Comparison of ENCODE assay signal across 20 cellular contexts in the genomic region with DNA sequence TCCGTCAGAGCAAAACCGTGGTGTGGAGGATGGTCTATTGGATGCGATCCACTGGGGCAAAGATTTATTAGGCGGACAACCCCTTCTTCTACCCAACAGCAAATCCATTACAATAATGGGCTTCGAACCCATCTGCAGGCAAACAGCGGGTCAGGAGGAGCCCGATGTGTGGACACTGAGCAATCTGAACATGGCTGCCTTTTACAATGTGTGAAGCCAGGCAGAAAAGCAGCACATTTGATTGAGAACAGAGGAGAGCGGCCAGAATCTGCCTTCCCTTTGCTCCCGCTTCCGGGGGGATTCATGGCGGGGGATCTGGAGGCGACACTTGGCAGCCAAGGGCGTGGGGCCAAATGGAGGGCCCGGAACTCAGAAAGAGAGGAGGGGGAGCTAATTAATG.
DNase-seq lines count a peak whose midpoint lies in the region; ATAC-seq, FAIRE-seq and TF ChIP-seq lines count a peak whose summit lies in the region.
"Had no signal": no experiment of that assay in that cellular context is flagged by ENCODE, and none has a peak within 500 bp of the region (broad histone marks: within the 10 kb centered on the region; RNA-seq: fewer than 3 reads in every experiment).

No MANE protein-coding gene starts in this region.

- H3K9ac ChIP-seq in astrocyte (ENCODE audit: low read length) = no peak overlapping the region
- no peak overlapping the region for H3K9ac ChIP-seq in neural progenitor cell

- H3K4me1 ChIP-seq in astrocyte (ENCODE audit: insufficient read depth, low read length) = peaks cover 3% of the 10 kb centered on the region
- H3K4me1 ChIP-seq in neural progenitor cell = peaks cover 36% of the 10 kb centered on the region

- DNase-seq in astrocyte (ENCODE audit: low read depth) (no peak), left kidney (ENCODE audit: low read depth, low spot score) (peak; percentile 58), neural progenitor cell (ENCODE audit: low spot score) (peak; percentile 70), NCI-H226 (no peak), anterior cingulate cortex (lab: John Stamatoyannopoulos, UW) (no peak)
- DNase-seq: C1 segment of cervical spinal cord; Calu3; CD4-positive, alpha-beta memory T cell; COR-L47; DMS53; DMS79 treated with DMSO at 0.1 percent for 48 hours; GF-D8; GOT3; H7; HCEC 1CT had no signal

- H3K27ac ChIP-seq in astrocyte (ENCODE audit: low read depth, low read length) (no peak overlapping the region), neural progenitor cell (no peak overlapping the region)

- peaks cover 17% of the 10 kb centered on the region for H3F3A ChIP-seq in neural progenitor cell (ENCODE audit: low read depth)

- H3K27ac Mint-ChIP-seq in astrocyte (ENCODE audit: unreplicated experiment) (no peak overlapping the region), brain (peak overlapping the region in 3 of 5 experiments; percentile 8 to 79 (median 73)), neural progenitor cell (no peak overlapping the region)

- H3K36me3 Mint-ChIP-seq in astrocyte (ENCODE audit: low read depth, unreplicated experiment) = no peaks in the 10 kb centered on the region
- no peaks in the 10 kb centered on the region for H3K36me3 Mint-ChIP-seq in brain
- H3K36me3 Mint-ChIP-seq in neural progenitor cell = no peaks in the 10 kb centered on the region
- H3K36me3 Mint-ChIP-seq: CD4-positive, alpha-beta memory T cell had no signal

- H3K4me1 Mint-ChIP-seq in astrocyte (ENCODE audit: low read depth, unreplicated experiment) = peaks cover 14% of the 10 kb centered on the region
- peaks cover 28% of the 10 kb centered on the region for H3K4me1 Mint-ChIP-seq in brain
- peaks cover 32% of the 10 kb centered on the region for H3K4me1 Mint-ChIP-seq in neural progenitor cell
- H3K4me1 Mint-ChIP-seq: CD4-positive, alpha-beta memory T cell had no signal

- H3K4me3 ChIP-seq in astrocyte (ENCODE audit: insufficient read depth, low read depth, low read length) (no peak overlapping the region), neural progenitor cell (no peak overlapping the region)

- peak overlapping the region; percentile 34 for H2AFZ ChIP-seq in astrocyte (ENCODE audit: low read depth, low read length)
- H2AFZ ChIP-seq in neural progenitor cell (replicated peaks) = no peak overlapping the region

- H4K20me1 ChIP-seq in astrocyte (ENCODE audit: insufficient read depth, low read length) (no peaks in the 10 kb centered on the region), neural progenitor cell (ENCODE audit: low read depth) (no peaks in the 10 kb centered on the region)

- H3K27me3 Mint-ChIP-seq in astrocyte (ENCODE audit: low read depth, unreplicated experiment) (peaks cover 5% of the 10 kb centered on the region), brain (peaks cover 20% of the 10 kb centered on the region), neural progenitor cell (ENCODE audit: insufficient read depth, low read depth) (peaks cover 11% of the 10 kb centered on the region)
- H3K27me3 Mint-ChIP-seq: CD4-positive, alpha-beta memory T cell had no signal

- H3K27me3 ChIP-seq in astrocyte (ENCODE audit: insufficient read depth, low read length) (peaks cover 3% of the 10 kb centered on the region), neural progenitor cell (no peaks in the 10 kb centered on the region)

- ATAC-seq in GM21619 (IDR thresholded peaks at IDR 0.05; ENCODE audit: unreplicated experiment) (no peak), HG02798 (IDR thresholded peaks at IDR 0.05; ENCODE audit: poor library complexity, unreplicated experiment) (no peak)

- no peak for TF ChIP-seq CTCF in astrocyte (IDR thresholded peaks at IDR 0.05; ENCODE audit: insufficient read depth, low read depth, low read length)
- TF ChIP-seq CTCF in brain (conservative IDR thresholded peaks at IDR 0.05) = no peak
- no peak for TF ChIP-seq CTCF in neural progenitor cell (IDR thresholded peaks at IDR 0.05)

- no peak for FAIRE-seq in astrocyte (lab: Jason Lieb, UNC)
- FAIRE-seq: GM12891, GM18507 had no signal

- H3K4me2 ChIP-seq in astrocyte (ENCODE audit: low read length) (no peak overlapping the region), neural progenitor cell (peak overlapping the region; percentile 41)

- H3K79me2 ChIP-seq in astrocyte (ENCODE audit: insufficient read depth, low read length) = no peaks in the 10 kb centered on the region
- H3K79me2 ChIP-seq in neural progenitor cell (ENCODE audit: low read depth) = no peaks in the 10 kb centered on the region

- H3K4me3 Mint-ChIP-seq in astrocyte (ENCODE audit: unreplicated experiment) (no peak overlapping the region), brain (peak overlapping the region in 1 of 5 experiments; percentile 11), neural progenitor cell (no peak overlapping the region)
- H3K4me3 Mint-ChIP-seq: CD4-positive, alpha-beta memory T cell had no signal

- no peaks in the 10 kb centered on the region for H3K36me3 ChIP-seq in astrocyte (ENCODE audit: insufficient read depth, low read length)
- H3K36me3 ChIP-seq in neural progenitor cell = no peaks in the 10 kb centered on the region

- no peaks in the 10 kb centered on the region for H3K9me3 ChIP-seq in astrocyte (ENCODE audit: insufficient read depth, low read depth, low read length)
- H3K9me3 ChIP-seq in neural progenitor cell (ENCODE audit: low read depth) = no peaks in the 10 kb centered on the region

- H3K9me3 Mint-ChIP-seq in astrocyte (ENCODE audit: unreplicated experiment) = no peaks in the 10 kb centered on the region
- peaks cover 0 to 10% (median 4%) of the 10 kb centered on the region in 5 experiments for H3K9me3 Mint-ChIP-seq in brain
- peaks cover 3% of the 10 kb centered on the region for H3K9me3 Mint-ChIP-seq in neural progenitor cell

Comparison
In these comparisons a context has a peak if more than half of its experiments do, and no peak if none do; other contexts are left out.
1. DNase-seq: peak in left kidney (single experiment) and neural progenitor cell (single experiment); none in astrocyte (single experiment), NCI-H226 (single experiment) and anterior cingulate cortex (0 of 58).
2. H3K27ac Mint-ChIP-seq: peak in brain (3 of 5); none in astrocyte (single experiment) and neural progenitor cell (single experiment).